In genomic region chr9:6759114-6759977, GRCh38 we compare ENCODE assay signal across 8 cellular contexts. TPM values are rescaled to one million over a fixed set of nuclear protein-coding genes. Genes with fewer than 3 reads are reported as not detected.
DNase-seq lines count a peak whose midpoint lies in the region; ATAC-seq and TF ChIP-seq lines count a peak whose summit lies in the region.

No MANE protein-coding gene starts in this region.

- ATAC-seq in GM21360 (IDR thresholded peaks at IDR 0.05; ENCODE audit: unreplicated experiment), result peak; percentile 12
- peak; percentile 0 for ATAC-seq in aorta (ENCODE audit: low FRiP score)

- H3K4me1 ChIP-seq in HUES64 (ENCODE audit: insufficient read depth, low read length) (peaks cover 5% of the 10 kb centered on the region), duodenal mucosa (ENCODE audit: control insufficient read depth in 1 of 2, insufficient read depth in 2 of 2, low read length in 2 of 2) (peaks cover 5 to 19% of the 10 kb centered on the region in 2 donors), aorta (ENCODE audit: control insufficient read depth in 1 of 2, insufficient read depth in 2 of 2, low read length in 2 of 2) (no peaks in the 10 kb centered on the region)

- H3K36me3 ChIP-seq in HUES64 (ENCODE audit: insufficient read depth, low read length), result no peaks in the 10 kb centered on the region
- no peaks in the 10 kb centered on the region for H3K36me3 ChIP-seq in duodenal mucosa (ENCODE audit: control insufficient read depth in 1 of 2, insufficient read depth in 2 of 2, low read length in 2 of 2)
- no peaks in the 10 kb centered on the region for H3K36me3 ChIP-seq in aorta (ENCODE audit: control insufficient read depth in 1 of 2, insufficient read depth in 2 of 2, low read length in 1 of 2)

- no peaks in the 10 kb centered on the region for H3K27me3 ChIP-seq in HUES64 (ENCODE audit: insufficient read depth, low read length)
- no peaks in the 10 kb centered on the region for H3K27me3 ChIP-seq in duodenal mucosa (ENCODE audit: control insufficient read depth in 1 of 2, insufficient read depth in 2 of 2, low read length in 2 of 2)
- H3K27me3 ChIP-seq in aorta (ENCODE audit: control insufficient read depth in 1 of 2, insufficient read depth in 2 of 2, low read length in 1 of 2), result no peaks in the 10 kb centered on the region

- DNase-seq in DMS53 treated with DMSO at 0.1 percent for 48 hours (lab: John Stamatoyannopoulos, UW; ENCODE audit: unreplicated experiment), result peak; percentile 52
- peak; percentile 69 for DNase-seq in myocyte (ENCODE audit: low read depth)
- DNase-seq in aorta, result no peak
- DNase-seq in NCI-H2029 (lab: John Stamatoyannopoulos, UW), result no peak

- H3K27ac ChIP-seq in HUES64 (ENCODE audit: low read depth, low read length) (no peak overlapping the region), VCaP (peak overlapping the region; percentile 94), duodenal mucosa (ENCODE audit: low read depth, low read length) (peak overlapping the region; percentile 100), aorta (ENCODE audit: low read depth in 1 of 2, low read length in 2 of 2) (no peak overlapping the region)

- H3K4me3 ChIP-seq in HUES64 (ENCODE audit: low read length) (peak overlapping the region; percentile 73), duodenal mucosa (ENCODE audit: low read depth in 1 of 2, low read length in 2 of 2) (peak overlapping the region; percentile 97), aorta (ENCODE audit: low read length in 2 of 2) (peak overlapping the region; percentile 50 to 95)

- TF ChIP-seq CTCF in VCaP (conservative IDR thresholded peaks at IDR 0.05), result no peak

- WGBS in HUES64, result 27% methylated on average over 28 of the region's 29 CpGs
- 18 to 21% methylated on average over 29 of the region's 29 CpGs for WGBS in aorta, 2 donors

- H3K9ac ChIP-seq in HUES64 (ENCODE audit: low read depth, low read length) (peak overlapping the region; percentile 67; the same call in 1 of the 2 replicates), duodenal mucosa (ENCODE audit: low read depth in 1 of 2, low read length in 2 of 2) (peak overlapping the region; percentile 88 to 95)

- intact Hi-C loops in aorta (cut with DNase I), result loop anchor here in 1 of 2 donors (5.0 to 10.0 kb wide), 3 partner anchors 57 to 752 kb away; a partner anchor contains a TSS

- H3K9me3 ChIP-seq in HUES64 (ENCODE audit: insufficient read depth, low read depth, low read length), result no peaks in the 10 kb centered on the region
- no peaks in the 10 kb centered on the region for H3K9me3 ChIP-seq in duodenal mucosa (ENCODE audit: control insufficient read depth in 1 of 2, low read length in 2 of 2)
- H3K9me3 ChIP-seq in aorta (ENCODE audit: control insufficient read depth, low read length), result no peaks in the 10 kb centered on the region

RNA-seq across cellular contexts. Expression of gene KDM4C, which starts 1.6 kb away (rescaled TPM):
- 10.8 TPM for polyA plus RNA-seq in HUES64 (2013, experiment 1 of 2)
- 11.5 TPM for polyA plus RNA-seq in HUES64 (2013, experiment 2 of 2)
- total RNA-seq in myocyte (16.1 and 17.1 TPM in 2 replicates), aorta (10 to 100 TPM; 40.2 to 54.4 TPM)
- polyA plus RNA-seq in myocyte (2012), result 10.8 TPM
- 10 to 100 TPM in 1 of 2 donors, 1 to 10 TPM in 1; 9.5 to 16.5 TPM for polyA plus RNA-seq in aorta

Comparison
In these comparisons a context has a peak if more than half of its experiments do, and no peak if none do; other contexts are left out.
1. DNase-seq: peak in DMS53 treated with DMSO at 0.1 percent for 48 hours (single experiment) and myocyte (single experiment); none in aorta (0 of 2) and NCI-H2029 (single experiment).
2. H3K27ac ChIP-seq: peak in VCaP (single experiment) and duodenal mucosa (single experiment); none in HUES64 (single experiment) and aorta (0 of 2).
3. Peak in every context shown above with its lines, with median percentiles within 50 percentile points of each other: H3K4me3 ChIP-seq.